Comparison of ENCODE assay signal across 18 cellular contexts in the genomic region with DNA sequence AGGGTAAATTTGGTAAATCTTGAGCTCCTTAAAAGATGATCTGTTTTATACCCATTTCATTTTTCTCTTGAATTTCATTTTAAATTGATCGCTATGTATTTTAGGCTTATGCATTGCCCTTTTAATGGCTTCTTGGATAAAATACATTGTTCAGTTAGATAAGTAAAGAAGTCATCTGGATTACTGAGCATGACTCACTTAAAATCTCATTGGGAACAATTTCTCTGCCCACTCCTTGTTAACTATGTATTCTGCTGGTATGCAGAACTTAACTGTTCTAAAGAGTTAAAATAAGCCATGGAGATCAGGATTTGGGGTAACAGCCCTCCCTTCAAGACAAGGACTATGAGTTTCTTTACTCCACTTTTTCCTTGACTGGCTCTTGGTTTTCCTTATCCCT.
"Had no signal": no experiment of that assay in that cellular context is flagged by ENCODE, and none has a peak within 500 bp of the region (broad histone marks: within the 10 kb centered on the region; RNA-seq: fewer than 3 reads in every experiment).

No MANE protein-coding gene starts in this region.

- H3K27ac ChIP-seq: heart right ventricle, left ventricle myocardium inferior, psoas muscle, sigmoid colon, suprapubic skin had no signal

- H3K27me3 ChIP-seq: heart right ventricle, sigmoid colon, suprapubic skin had no signal

- H3K9me3 ChIP-seq: heart right ventricle, left ventricle myocardium inferior, psoas muscle, sigmoid colon, suprapubic skin had no signal

- H3K36me3 ChIP-seq: heart right ventricle, left ventricle myocardium inferior, sigmoid colon, suprapubic skin had no signal

- DNase-seq: activated CD4-positive, alpha-beta memory T cell treated with anti-CD3 and anti-CD28 coated beads for 36 hours; activated CD4-positive, CD25-positive, alpha-beta regulatory T cell treated with anti-CD3 and anti-CD28 coated beads, Interleukin-2, amount 50 U/mL, for 72 hours; activated CD8-positive, alpha-beta memory T cell treated with anti-CD3 and anti-CD28 coated beads, Interleukin-2, amount 50 U/mL, for 4 hours; activated T-cell treated with anti-CD3 and anti-CD28 coated beads, Interleukin-2, amount 50 U/mL, for 72 hours; central memory CD4-positive, alpha-beta T cell; erythroblast; foreskin melanocyte; heart right ventricle; kidney; left ventricle myocardium inferior; mesendoderm; occipital lobe; psoas muscle; sigmoid colon; stimulated activated CD4-positive, alpha-beta T cell treated with anti-CD3 and anti-CD28 coated beads, Interleukin-4, amount 100 ng/mL, for 1 hour; stimulated activated CD8-positive, alpha-beta memory T cell treated with anti-CD3 and anti-CD28 coated beads, Interleukin-4, amount 100 ng/mL, for 48 hours; stimulated activated naive CD8-positive, alpha-beta T cell treated with anti-CD3 and anti-CD28 coated beads, Interleukin-15, Interleukin-2, amounts not matched to agents 100 U/mL and 50 U/mL, for 24 hours had no signal

- H3K4me3 ChIP-seq: heart right ventricle, left ventricle myocardium inferior, psoas muscle, sigmoid colon, suprapubic skin had no signal
